8 cellular contexts compared by ENCODE assay signal in genomic region chr11:65571940-65572339, GRCh38. TPM values are rescaled to one million over a fixed set of nuclear protein-coding genes. Genes with fewer than 3 reads are reported as not detected.
DNase-seq lines count a peak whose midpoint lies in the region; ATAC-seq, FAIRE-seq and TF ChIP-seq lines count a peak whose summit lies in the region.

No MANE protein-coding gene starts in this region.

- peaks cover 71% of the 10 kb centered on the region for H3K4me1 Mint-ChIP-seq in neural crest cell

- peak overlapping the region; percentile 36 for H3K4me3 ChIP-seq in effector memory CD4-positive, alpha-beta T cell (ENCODE audit: insufficient read depth, low read depth, low read length, poor library complexity, severe bottlenecking)

- peaks cover 7% of the 10 kb centered on the region for H3K36me3 Mint-ChIP-seq in neural crest cell (ENCODE audit: low read depth)

- H3K9me3 ChIP-seq in effector memory CD4-positive, alpha-beta T cell (ENCODE audit: control insufficient read depth, low read length) = no peaks in the 10 kb centered on the region

- H3K4me1 ChIP-seq in effector memory CD4-positive, alpha-beta T cell (ENCODE audit: control insufficient read depth, insufficient read depth, low read length, poor library complexity, severe bottlenecking) = peaks cover 72% of the 10 kb centered on the region

- DNase-seq in AML-193 (lab: John Stamatoyannopoulos, UW) = peak; percentile 26 to 31
- DNase-seq in GM13976 (ENCODE audit: low spot score) = no peak
- peak; percentile 42 for DNase-seq in RCC 7860 (ENCODE audit: low spot score)
- no peak for DNase-seq in effector memory CD4-positive, alpha-beta T cell
- no peak for DNase-seq in neural crest cell (ENCODE audit: low read depth, low spot score)
- no peak for DNase-seq in effector CD4-positive, alpha-beta T cell

- no peaks in the 10 kb centered on the region for H3K36me3 ChIP-seq in effector memory CD4-positive, alpha-beta T cell (ENCODE audit: control insufficient read depth, insufficient read depth, low read length)

- no peaks in the 10 kb centered on the region for H3K27me3 ChIP-seq in effector memory CD4-positive, alpha-beta T cell (replicated peaks; ENCODE audit: control insufficient read depth, insufficient read depth, low read length, poor library complexity, severe bottlenecking)

- ATAC-seq in HG02678 (IDR thresholded peaks at IDR 0.05; ENCODE audit: unreplicated experiment) = no peak
- no peak for ATAC-seq in HG03521 (IDR thresholded peaks at IDR 0.05; ENCODE audit: unreplicated experiment)

- FAIRE-seq in RCC 7860 (lab: Jason Lieb, UNC) = no peak

- H3K27ac Mint-ChIP-seq in neural crest cell (ENCODE audit: unreplicated experiment) = peak overlapping the region; percentile 85

- peaks cover 21% of the 10 kb centered on the region for H3K27me3 Mint-ChIP-seq in neural crest cell (ENCODE audit: low read depth)

- TF ChIP-seq CTCF in GM13976 (IDR thresholded peaks at IDR 0.05; ENCODE audit: borderline replicate concordance, control extremely low read depth, extremely low read depth, insufficient read depth, missing control alignments) (peak; percentile 20), neural crest cell (conservative IDR thresholded peaks at IDR 0.05) (peak; percentile 49)

- peak overlapping the region; percentile 98 for H3K27ac ChIP-seq in effector memory CD4-positive, alpha-beta T cell (ENCODE audit: insufficient read depth, low read length, poor library complexity, severe bottlenecking)

- H3K4me3 Mint-ChIP-seq in neural crest cell = peak overlapping the region; percentile 93

- no peaks in the 10 kb centered on the region for H3K9me3 Mint-ChIP-seq in neural crest cell

- in situ Hi-C loops in GM13976 (cut with MboI; ENCODE audit: low sequenced_read_pairs, unreplicated experiment) = no loop called here

RNA-seq across cellular contexts. Expression of gene FAM89B, which starts 0.4 kb away (rescaled TPM):
- total RNA-seq in neural crest cell = 82.4 and 86.3 TPM in 2 replicates

RNA-seq across cellular contexts. Expression of gene ZNRD2, which starts 1.7 kb away (rescaled TPM):
- total RNA-seq in neural crest cell = 32.2 and 33.2 TPM in 2 replicates

RNA-seq across cellular contexts. Expression of gene EHBP1L1, which starts 3.9 kb away (rescaled TPM):
- 13.6 and 15.3 TPM in 2 replicates for total RNA-seq in neural crest cell

RNA-seq across cellular contexts. Expression of gene LTBP3, which starts 13.8 kb away (rescaled TPM):
- 21.0 and 22.5 TPM in 2 replicates for total RNA-seq in neural crest cell

RNA-seq across cellular contexts. Expression of gene KCNK7, which starts 23.7 kb away (rescaled TPM):
- 1.0 and 1.1 TPM in 2 replicates for total RNA-seq in neural crest cell

Comparison
In these comparisons a context has a peak if more than half of its experiments do, and no peak if none do; other contexts are left out.
1. DNase-seq: peak in AML-193 (2 of 2) and RCC 7860 (single experiment); none in GM13976 (single experiment), effector memory CD4-positive, alpha-beta T cell (0 of 3), neural crest cell (single experiment) and effector CD4-positive, alpha-beta T cell (single experiment).